Comparison of ENCODE assay signal across 14 cellular contexts in the genomic region with DNA sequence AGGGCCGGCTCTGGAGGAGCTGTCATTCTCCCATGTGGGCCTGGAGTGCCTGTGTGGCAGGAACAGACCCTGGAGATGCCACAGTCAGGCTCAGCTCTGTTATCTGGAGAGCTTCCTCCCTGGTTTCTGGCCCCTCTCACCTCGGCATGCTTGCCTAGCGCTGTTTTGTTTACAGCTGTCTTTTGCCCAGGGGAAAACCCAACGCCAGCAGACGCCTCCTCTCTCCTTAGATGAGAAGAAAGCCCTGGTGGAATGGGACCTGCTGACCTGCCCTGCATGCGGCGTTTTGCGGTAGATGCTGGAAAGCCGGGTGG.
"Had no signal": no experiment of that assay in that cellular context is flagged by ENCODE, and none has a peak within 500 bp of the region (broad histone marks: within the 10 kb centered on the region; RNA-seq: fewer than 3 reads in every experiment).

No MANE protein-coding gene starts in this region.

- H3K27ac ChIP-seq: breast epithelium, foreskin keratinocyte had no signal

- H3K36me3 ChIP-seq: breast epithelium had no signal

- H3K4me1 ChIP-seq: breast epithelium, foreskin keratinocyte had no signal

- H3K9me3 ChIP-seq: breast epithelium had no signal

- FAIRE-seq: kidney had no signal

- ATAC-seq: activated T-cell treated with anti-CD3 and anti-CD28 coated beads, Interleukin-2, amount 50 U/mL, for 72 hours; foreskin keratinocyte; naive thymus-derived CD4-positive, alpha-beta T cell; sciatic nerve; T-cell had no signal

- DNase-seq: activated CD4-positive, alpha-beta memory T cell treated with anti-CD3 and anti-CD28 coated beads for 36 hours; activated CD4-positive, alpha-beta T cell treated with anti-CD3 and anti-CD28 coated beads for 1 hour; activated naive CD8-positive, alpha-beta T cell treated with anti-CD3 and anti-CD28 coated beads, Interleukin-2, amount 10 ng/mL, durations not matched to agents 7 days and 5 days; activated T-cell treated with anti-CD3 and anti-CD28 coated beads, Interleukin-2, amount 50 U/mL, for 72 hours; foreskin keratinocyte; naive thymus-derived CD4-positive, alpha-beta T cell; stimulated activated CD4-positive, alpha-beta T cell treated with anti-CD3 and anti-CD28 coated beads, Interleukin-2, amount 100 ng/mL, for 24 hours; stimulated activated naive CD4-positive, alpha-beta T cell treated with Interleukin-2 at 50 U/mL for 16 hours; T-cell; T1000 had no signal

- H3K4me3 ChIP-seq: breast epithelium, lung had no signal
